ENCODE assay signal across 8 cellular contexts in genomic region chr3:120907659-120908029, GRCh38. TPM values are rescaled to one million over a fixed set of nuclear protein-coding genes. Genes with fewer than 3 reads are reported as not detected.
DNase-seq lines count a peak whose midpoint lies in the region; ATAC-seq and TF ChIP-seq lines count a peak whose summit lies in the region.

No MANE protein-coding gene starts in this region.

- peaks cover 38% of the 10 kb centered on the region for H3K27me3 Mint-ChIP-seq in activated CD8-positive, alpha-beta T cell treated with anti-CD3 and anti-CD28 coated beads, Interleukin-2, amount 10 ng/mL, durations not matched to agents 7 days and 5 days (ENCODE audit: low read depth)

- H3K36me3 Mint-ChIP-seq in activated CD8-positive, alpha-beta T cell treated with anti-CD3 and anti-CD28 coated beads, Interleukin-2, amount 10 ng/mL, durations not matched to agents 7 days and 5 days (ENCODE audit: low read depth), result no peaks in the 10 kb centered on the region

- no peaks in the 10 kb centered on the region for H3F3A ChIP-seq in GM23248 (ENCODE audit: insufficient read depth)

- WGBS in GM23248 (ENCODE audit: low coverage in 1 of 2, low lambda C conversion rate in 2 of 2, missing lambda C conversion rate in 2 of 2), 2 experiments, result 14 to 17% methylated on average over 11 of the region's 11 CpGs
- 7 to 10% methylated on average over 9 to 11 of the region's 11 CpGs for WGBS in mesodermal cell (ENCODE audit: insufficient coverage in 2 of 2), 2 experiments

- TF ChIP-seq CTCF in BE2C (IDR thresholded peaks at IDR 0.05; ENCODE audit: low read depth, low read length), result no peak

- H3K4me3 Mint-ChIP-seq in activated CD8-positive, alpha-beta T cell treated with anti-CD3 and anti-CD28 coated beads, Interleukin-2, amount 10 ng/mL, durations not matched to agents 7 days and 5 days, result peak overlapping the region; percentile 22

- in situ Hi-C loops in GM23248 (cut with MboI), result no loop called here

- H3K27ac ChIP-seq in GM23248, result no peak overlapping the region
- no peak overlapping the region for H3K27ac ChIP-seq in mesodermal cell (ENCODE audit: low read depth, low read length, severe bottlenecking)

- H3K4me1 Mint-ChIP-seq in activated CD8-positive, alpha-beta T cell treated with anti-CD3 and anti-CD28 coated beads, Interleukin-2, amount 10 ng/mL, durations not matched to agents 7 days and 5 days (ENCODE audit: low read depth), result peaks cover 16% of the 10 kb centered on the region

- no peaks in the 10 kb centered on the region for H3K9me3 Mint-ChIP-seq in activated CD8-positive, alpha-beta T cell treated with anti-CD3 and anti-CD28 coated beads, Interleukin-2, amount 10 ng/mL, durations not matched to agents 7 days and 5 days (ENCODE audit: insufficient read depth)

- no peaks in the 10 kb centered on the region for H3K9me3 ChIP-seq in BE2C
- H3K9me3 ChIP-seq in GM23248 (ENCODE audit: low read depth), result no peaks in the 10 kb centered on the region
- no peaks in the 10 kb centered on the region for H3K9me3 ChIP-seq in mesodermal cell (ENCODE audit: control insufficient read depth, low read length)

- H3K36me3 ChIP-seq in BE2C, result no peaks in the 10 kb centered on the region
- no peaks in the 10 kb centered on the region for H3K36me3 ChIP-seq in GM23248 (ENCODE audit: low read depth)
- no peaks in the 10 kb centered on the region for H3K36me3 ChIP-seq in mesodermal cell (ENCODE audit: control insufficient read depth, insufficient read depth, low read length)

- H3K4me2 ChIP-seq in GM23248 (ENCODE audit: unreplicated experiment), result peak overlapping the region; percentile 85

- H3K9me2 ChIP-seq in GM23248 (ENCODE audit: insufficient read depth), result no peaks in the 10 kb centered on the region

- no peaks in the 10 kb centered on the region for H3K4me1 ChIP-seq in BE2C
- H3K4me1 ChIP-seq in GM23248 (ENCODE audit: insufficient read depth), result no peaks in the 10 kb centered on the region
- no peaks in the 10 kb centered on the region for H3K4me1 ChIP-seq in mesodermal cell (ENCODE audit: control insufficient read depth, insufficient read depth, low read length, poor library complexity, severe bottlenecking)

- no peak for ATAC-seq in activated CD8-positive, alpha-beta T cell treated with anti-CD3 and anti-CD28 coated beads, Interleukin-2, amount 10 ng/mL, durations not matched to agents 7 days and 5 days
- no peak for ATAC-seq in GM19397 (IDR thresholded peaks at IDR 0.05; ENCODE audit: unreplicated experiment)
- no peak for ATAC-seq in HG03469 (IDR thresholded peaks at IDR 0.05; ENCODE audit: unreplicated experiment)
- no peak for ATAC-seq in HG03442 (IDR thresholded peaks at IDR 0.05; ENCODE audit: unreplicated experiment)

- no peak overlapping the region for H3K9ac ChIP-seq in GM23248

- DNase-seq in BE2C (no peak), GM23248 (no peak), GDM1 (lab: John Stamatoyannopoulos, UW) (no peak)
- no peak for DNase-seq in activated CD8-positive, alpha-beta T cell treated with anti-CD3 and anti-CD28 coated beads, Interleukin-2, amount 10 ng/mL, durations not matched to agents 7 days and 5 days

- H3K27me3 ChIP-seq in BE2C (peaks cover 55% of the 10 kb centered on the region), GM23248 (replicated peaks; ENCODE audit: insufficient read depth) (peaks cover 25% of the 10 kb centered on the region)

- no peaks in the 10 kb centered on the region for H3K79me2 ChIP-seq in GM23248 (ENCODE audit: insufficient read depth)

- POLR2A ChIA-PET in activated CD8-positive, alpha-beta T cell treated with anti-CD3 and anti-CD28 coated beads, Interleukin-2, amount 10 ng/mL, durations not matched to agents 7 days and 5 days (lab: Charles Lee), result no interaction called here

- H3K4me3 ChIP-seq in BE2C (ENCODE audit: low read depth, low read length) (peak overlapping the region; percentile 59), GM23248 (peak overlapping the region; percentile 64; the same call in 1 of the 2 replicates), mesodermal cell (ENCODE audit: extremely low read depth, insufficient read depth, low read length, poor library complexity, severe bottlenecking) (peak overlapping the region; percentile 55)

- no peak overlapping the region for H3K27ac Mint-ChIP-seq in activated CD8-positive, alpha-beta T cell treated with anti-CD3 and anti-CD28 coated beads, Interleukin-2, amount 10 ng/mL, durations not matched to agents 7 days and 5 days

- no peak overlapping the region for H2AFZ ChIP-seq in GM23248

- no peaks in the 10 kb centered on the region for H4K20me1 ChIP-seq in GM23248 (ENCODE audit: insufficient read depth)

- CTCF ChIA-PET in activated CD8-positive, alpha-beta T cell treated with anti-CD3 and anti-CD28 coated beads, Interleukin-2, amount 10 ng/mL, durations not matched to agents 7 days and 5 days (lab: Charles Lee), result no interaction called here

RNA-seq across cellular contexts. Expression of gene STXBP5L, which starts 0.4 kb away (rescaled TPM):
- not detected for polyA plus RNA-seq in BE2C (2012; ENCODE audit: insufficient read depth, insufficient read length, low read depth)
- total RNA-seq in GM23248 (2014; rRNA removed; shearing (Covaris generic)), result not detected in 2 replicates
- not detected in 2 replicates for polyA plus RNA-seq in GM23248 (2016; fragmentation: Nextera tagmentation; extraction: Ambion mirVana)
- not detected for total RNA-seq in activated CD8-positive, alpha-beta T cell treated with anti-CD3 and anti-CD28 coated beads, Interleukin-2, amount 10 ng/mL, durations not matched to agents 7 days and 5 days
- 2.1 TPM for polyA plus RNA-seq in mesodermal cell (2013, experiment 1 of 2)
- 1.7 TPM for polyA plus RNA-seq in mesodermal cell (2013, experiment 2 of 2)
